ENCODE assay signal across 6 cellular contexts in genomic region chr21:13519971-13520370, GRCh38.
DNase-seq lines count a peak whose midpoint lies in the region; ATAC-seq, FAIRE-seq and TF ChIP-seq lines count a peak whose summit lies in the region.
"Not testable (repeated sequence)": the region's sequence is repeated elsewhere in the genome, so short reads cannot be mapped to it uniquely, and the experiment has no call there.

No MANE protein-coding gene starts in this region.

- ATAC-seq in PC-3 (peak; percentile 45; the same call in 1 of the 2 replicates), left colon (peak; percentile 41), left lobe of liver (peak; percentile 77), right lobe of liver (peak in 3 of 4 donors; percentile 22 to 59 (median 51))

- not testable (repeated sequence) for H3K9ac ChIP-seq in PC-3 (ENCODE audit: low read length); liver (ENCODE audit: low read depth in 1 of 2, low read length in 2 of 2)

- H3K4me1 ChIP-seq in PC-3 (ENCODE audit: insufficient read depth, low read length); liver (ENCODE audit: control insufficient read depth in 4 of 4, insufficient read depth in 4 of 4, low read length in 3 of 4); right lobe of liver: not testable (repeated sequence)

- not testable (repeated sequence) for H3K27me3 ChIP-seq in PC-3 (ENCODE audit: low read length); liver (ENCODE audit: control insufficient read depth in 4 of 4, insufficient read depth in 4 of 4, low read length in 3 of 4); right lobe of liver

- intact Hi-C loops in PC-3 (cut with micrococcal nuclease); left colon (cut with DNase I, micrococcal nuclease); right lobe of liver (cut with DNase I): not testable (repeated sequence)

- not testable (repeated sequence) for TF ChIP-seq POLR2A in right lobe of liver (IDR thresholded peaks at IDR 0.05)

- H3K4me3 ChIP-seq in PC-3 (ENCODE audit: low read length); liver (ENCODE audit: low read depth in 1 of 3, low read length in 3 of 3); right lobe of liver: not testable (repeated sequence)

- H3K79me2 ChIP-seq in PC-3 (ENCODE audit: low read length), result not testable (repeated sequence)

- not testable (repeated sequence) for H3K4me2 ChIP-seq in PC-3 (ENCODE audit: low read length)

- FAIRE-seq in HTR-8/SVneo (lab: Jason Lieb, UNC), result peak; percentile 26

- H2AFZ ChIP-seq in PC-3 (ENCODE audit: low read length), result not testable (repeated sequence)

- not testable (repeated sequence) for BruUV-seq in PC-3 (replicated peaks; lab: Mats Ljungman, UMichigan)

- not testable (repeated sequence) for H3K9me3 ChIP-seq in PC-3 (ENCODE audit: low read length); liver (ENCODE audit: control insufficient read depth in 4 of 4, low read length in 3 of 4); right lobe of liver

- not testable (repeated sequence) for TF ChIP-seq CTCF in PC-3 (conservative IDR thresholded peaks at IDR 0.05; ENCODE audit: low read depth, low read length); liver (IDR thresholded peaks at IDR 0.05; ENCODE audit: low read depth, low read length, missing input control)
- TF ChIP-seq CTCF in right lobe of liver (IDR thresholded peaks at IDR 0.05), result peak in 2 of 4 donors; percentile 15 to 17

- POLR2A ChIA-PET in PC-3 (lab: Charles Lee; ENCODE audit: unreplicated experiment), result not testable (repeated sequence)

- not testable (repeated sequence) for H3F3A ChIP-seq in PC-3 (ENCODE audit: low read length, unreplicated experiment)

- CTCF ChIA-PET in PC-3 (lab: Charles Lee), result not testable (repeated sequence)

- not testable (repeated sequence) for H3K27ac ChIP-seq in PC-3 (ENCODE audit: low read length); liver (ENCODE audit: low read depth in 1 of 2, low read length in 2 of 2); right lobe of liver

- not testable (repeated sequence) for H3K36me3 ChIP-seq in PC-3 (ENCODE audit: low read depth, low read length); liver (ENCODE audit: control insufficient read depth in 4 of 4, insufficient read depth in 3 of 4, low read depth in 1 of 4, low read length in 3 of 4); right lobe of liver

- WGBS in liver, result 22% methylated on average over 2 of the region's 3 CpGs
- WGBS in right lobe of liver (ENCODE audit: insufficient coverage, low coverage, low lambda C conversion rate, missing lambda C conversion rate), result 0% methylated on average over 1 of the region's 3 CpGs

- H4K20me1 ChIP-seq in PC-3 (ENCODE audit: low read length), result not testable (repeated sequence)

- not testable (repeated sequence) for H3K9me2 ChIP-seq in PC-3 (replicated peaks; ENCODE audit: low read length)

- TF ChIP-seq RAD21 in liver (IDR thresholded peaks at IDR 0.05), result peak; percentile 38 to 46

- DNase-seq in HTR-8/SVneo (ENCODE audit: insufficient read length, low spot score); left colon; left lobe of liver (ENCODE audit: low spot score); right lobe of liver: not testable (repeated sequence)
- peak; percentile 14 for DNase-seq in PC-3
